ENCODE assay signal across 16 cellular contexts in genomic region chr10:16184911-16185310, GRCh38.
DNase-seq lines count a peak whose midpoint lies in the region; ATAC-seq and TF ChIP-seq lines count a peak whose summit lies in the region.
"Had no signal": no experiment of that assay in that cellular context is flagged by ENCODE, and none has a peak within 500 bp of the region (broad histone marks: within the 10 kb centered on the region; RNA-seq: fewer than 3 reads in every experiment).

No MANE protein-coding gene starts in this region.

- no peaks in the 10 kb centered on the region for H3K27me3 Mint-ChIP-seq in progenitor cell of endocrine pancreas
- H3K27me3 Mint-ChIP-seq: B cell; CD4-positive, alpha-beta T cell had no signal

- no peak overlapping the region for H3K4me3 Mint-ChIP-seq in progenitor cell of endocrine pancreas (ENCODE audit: low read depth)
- H3K4me3 Mint-ChIP-seq: B cell; CD4-positive, alpha-beta T cell; GM23338; HFFc6 had no signal

- H3K36me3 Mint-ChIP-seq in progenitor cell of endocrine pancreas (ENCODE audit: insufficient read depth), result no peaks in the 10 kb centered on the region

- TF ChIP-seq CTCF in RWPE2 (IDR thresholded peaks at IDR 0.05; ENCODE audit: poor library complexity, severe bottlenecking) (no peak), epithelial cell of proximal tubule (conservative IDR thresholded peaks at IDR 0.05; ENCODE audit: low read depth, low read length) (no peak), progenitor cell of endocrine pancreas (IDR thresholded peaks at IDR 0.05; ENCODE audit: unreplicated experiment) (no peak), uterus (IDR thresholded peaks at IDR 0.05) (no peak)

- H3K36me3 ChIP-seq in RWPE2 (ENCODE audit: low read depth) (no peaks in the 10 kb centered on the region), uterus (no peaks in the 10 kb centered on the region)

- no peaks in the 10 kb centered on the region for H3K9me3 Mint-ChIP-seq in progenitor cell of endocrine pancreas (ENCODE audit: low read depth)

- H3K27ac ChIP-seq in RWPE2 (ENCODE audit: poor library complexity, severe bottlenecking) (peak overlapping the region; percentile 26), uterus (no peak overlapping the region)

- H3K4me1 ChIP-seq in RWPE2 (ENCODE audit: insufficient read depth, poor library complexity, severe bottlenecking) (no peaks in the 10 kb centered on the region), uterus (no peaks in the 10 kb centered on the region)

- intact Hi-C loops in uterus (cut with DNase I; ENCODE audit: low total_unique reads), result no loop called here

- no peak for TF ChIP-seq POLR2A in uterus (IDR thresholded peaks at IDR 0.05)

- H3K27ac Mint-ChIP-seq in progenitor cell of endocrine pancreas, result no peak overlapping the region
- H3K27ac Mint-ChIP-seq: B cell; CD4-positive, alpha-beta T cell; GM23338; HFFc6 had no signal

- no peaks in the 10 kb centered on the region for H3K9me3 ChIP-seq in RWPE2 (ENCODE audit: severe bottlenecking)
- no peaks in the 10 kb centered on the region for H3K9me3 ChIP-seq in uterus

- ATAC-seq in RWPE2 (ENCODE audit: low read depth), result no peak; the same call in 2 of the 3 replicates
- ATAC-seq: GM23338 had no signal

- DNase-seq in RWPE2 (ENCODE audit: low spot score), result no peak
- DNase-seq in epithelial cell of proximal tubule (ENCODE audit: low read depth), result peak; percentile 49
- DNase-seq in renal cortical epithelial cell (ENCODE audit: low read depth), result peak; percentile 24
- no peak for DNase-seq in progenitor cell of endocrine pancreas (ENCODE audit: low spot score, unreplicated experiment)
- no peak for DNase-seq in NCI-H510A treated with DMSO at 0.1 percent for 48 hours (lab: John Stamatoyannopoulos, UW)
- no peak for DNase-seq in uterus
- no peak for DNase-seq in Kasumi-1 (lab: John Stamatoyannopoulos, UW)
- DNase-seq: C1 segment of cervical spinal cord; CD4-positive, alpha-beta T cell; DMS153; DMS79 treated with DMSO at 0.1 percent for 48 hours; EL; HCEC 1CT; HFFc6 had no signal

- H3K27me3 ChIP-seq in RWPE2 (ENCODE audit: insufficient read depth, poor library complexity, severe bottlenecking) (no peaks in the 10 kb centered on the region), uterus (no peaks in the 10 kb centered on the region)

- H3K4me3 ChIP-seq in RWPE2 (ENCODE audit: severe bottlenecking), result no peak overlapping the region
- no peak overlapping the region for H3K4me3 ChIP-seq in epithelial cell of proximal tubule (ENCODE audit: low read depth, low read length)
- no peak overlapping the region for H3K4me3 ChIP-seq in uterus
- H3K4me3 ChIP-seq: GM23338 had no signal

- no peaks in the 10 kb centered on the region for H3K4me1 Mint-ChIP-seq in progenitor cell of endocrine pancreas (ENCODE audit: low read depth)
- H3K4me1 Mint-ChIP-seq: B cell had no signal

Comparison
In these comparisons a context has a peak if more than half of its experiments do, and no peak if none do; other contexts are left out.
1. DNase-seq: peak in epithelial cell of proximal tubule (single experiment) and renal cortical epithelial cell (single experiment); none in RWPE2 (single experiment), progenitor cell of endocrine pancreas (single experiment), NCI-H510A treated with DMSO at 0.1 percent for 48 hours (single experiment), uterus (0 of 2) and Kasumi-1 (0 of 2).